21 cellular contexts compared by ENCODE assay signal in the genomic region with DNA sequence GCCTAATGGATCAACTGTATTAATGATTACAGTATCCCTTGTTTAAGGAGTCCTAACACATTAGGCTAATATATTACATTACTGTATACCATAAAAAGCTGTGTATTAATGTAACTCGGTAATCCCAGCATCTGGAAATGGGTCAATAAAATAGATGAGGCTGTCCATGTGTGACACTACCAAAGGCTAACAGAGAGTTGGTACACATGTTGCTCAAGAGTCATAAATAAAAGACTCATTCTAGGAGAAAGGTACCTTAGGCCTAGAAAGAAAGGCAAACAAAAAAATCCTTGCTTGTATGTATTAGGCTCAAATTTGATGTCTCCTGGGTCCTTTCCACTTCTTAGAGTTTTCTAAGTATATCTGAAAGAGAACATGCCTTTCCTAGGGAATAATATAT. TPM values are rescaled to one million over a fixed set of nuclear protein-coding genes. Genes with fewer than 3 reads are reported as not detected.
DNase-seq lines count a peak whose midpoint lies in the region; ATAC-seq, FAIRE-seq and TF ChIP-seq lines count a peak whose summit lies in the region.
"Had no signal": no experiment of that assay in that cellular context is flagged by ENCODE, and none has a peak within 500 bp of the region (broad histone marks: within the 10 kb centered on the region; RNA-seq: fewer than 3 reads in every experiment).

No MANE protein-coding gene starts in this region.

- peaks cover 10% of the 10 kb centered on the region; the same call in 1 of the 2 replicates for H4K20me1 ChIP-seq in Karpas-422 (ENCODE audit: insufficient read depth, low read depth, low read length)

- no peak overlapping the region for H3K4me3 ChIP-seq in right lobe of liver
- H3K4me3 ChIP-seq in upper lobe of right lung = no peak overlapping the region
- no peak overlapping the region for H3K4me3 ChIP-seq in Karpas-422 (ENCODE audit: low read length)
- H3K4me3 ChIP-seq: A549, GM23338 had no signal

- peak overlapping the region; percentile 42 for H3K27ac Mint-ChIP-seq in activated T-cell treated with anti-CD3 and anti-CD28 coated beads, Interleukin-2, amount 50 U/mL, for 72 hours
- H3K27ac Mint-ChIP-seq: GM23338, HFFc6 had no signal

- H3K27me3 ChIP-seq in right lobe of liver (no peaks in the 10 kb centered on the region), upper lobe of right lung (no peaks in the 10 kb centered on the region), Karpas-422 (ENCODE audit: low read length) (no peaks in the 10 kb centered on the region)

- no peak for DNase-seq in activated T-cell treated with anti-CD3 and anti-CD28 coated beads, Interleukin-2, amount 50 U/mL, for 72 hours
- DNase-seq in activated T-cell treated with anti-CD3 and anti-CD28 coated beads, Interleukin-2, amount 50 U/mL, for 1 hour = no peak
- DNase-seq in right lobe of liver (no peak), upper lobe of right lung (no peak), Karpas-422 (no peak), GOT3 (lab: John Stamatoyannopoulos, UW) (no peak)
- DNase-seq: AML-193; CD4-positive, alpha-beta memory T cell; DMS153; DMS79; GDM1; H7; HFFc6 had no signal

- no peaks in the 10 kb centered on the region for H3K9me2 ChIP-seq in Karpas-422 (replicated peaks; ENCODE audit: insufficient read depth, low read length)

- FAIRE-seq in islet of Langerhans (lab: Jason Lieb, UNC) = peak; percentile 36
- FAIRE-seq: GM12892, GM18507 had no signal

- no peaks in the 10 kb centered on the region for H3K9me3 ChIP-seq in right lobe of liver
- no peaks in the 10 kb centered on the region for H3K9me3 ChIP-seq in upper lobe of right lung
- H3K9me3 ChIP-seq in Karpas-422 (ENCODE audit: low read length) = no peaks in the 10 kb centered on the region
- H3K9me3 ChIP-seq: A549 had no signal

- no peak overlapping the region for H3K9ac ChIP-seq in Karpas-422 (ENCODE audit: low read length)

- H3K27ac ChIP-seq in right lobe of liver (no peak overlapping the region), upper lobe of right lung (no peak overlapping the region), Karpas-422 (ENCODE audit: low read length) (no peak overlapping the region)
- H3K27ac ChIP-seq: 22Rv1, A549, C4-2B had no signal

- H3K4me2 ChIP-seq in Karpas-422 (ENCODE audit: low read depth, low read length, poor library complexity, severe bottlenecking) = no peak overlapping the region
- H3K4me2 ChIP-seq: A549, GM23338 had no signal

- ATAC-seq in activated T-cell treated with anti-CD3 and anti-CD28 coated beads, Interleukin-2, amount 50 U/mL, for 72 hours (replicated peaks in 1 of 2) = no peak
- peak; percentile 59 to 85 (median 75) for ATAC-seq in right lobe of liver
- no peak for ATAC-seq in upper lobe of right lung
- ATAC-seq: A549, GM23338, HCT116 had no signal

- H3K4me1 ChIP-seq in right lobe of liver (peaks cover 0 to 8% (median 0%) of the 10 kb centered on the region in 4 donors), upper lobe of right lung (no peaks in the 10 kb centered on the region), Karpas-422 (ENCODE audit: low read length) (peaks cover 43% of the 10 kb centered on the region)

- intact Hi-C loops in right lobe of liver (cut with DNase I) = loop anchor here in 1 of 2 donors (5.0 kb wide), 1 partner anchor 171 kb away; no protein-coding TSS in a partner anchor
- intact Hi-C loops in upper lobe of right lung (cut with DNase I) = loop anchor here (5.0 kb wide), 1 partner anchor 106 kb away; no protein-coding TSS in a partner anchor

- peaks cover 2 to 24% of the 10 kb centered on the region in 2 donors for H3K36me3 Mint-ChIP-seq in activated T-cell treated with anti-CD3 and anti-CD28 coated beads, Interleukin-2, amount 50 U/mL, for 72 hours (ENCODE audit: insufficient read depth in 2 of 2)

- peaks cover 40% of the 10 kb centered on the region for H3K4me1 Mint-ChIP-seq in activated T-cell treated with anti-CD3 and anti-CD28 coated beads, Interleukin-2, amount 50 U/mL, for 72 hours (ENCODE audit: low read depth)

- H3K36me3 ChIP-seq in right lobe of liver (peaks cover 0 to 23% (median 7%) of the 10 kb centered on the region in 4 donors), upper lobe of right lung (peaks cover 51% of the 10 kb centered on the region), Karpas-422 (ENCODE audit: insufficient read depth, low read length) (peaks cover 35% of the 10 kb centered on the region; the same call in 1 of the 2 replicates)

- WGBS in right lobe of liver (ENCODE audit: insufficient coverage, low coverage, low lambda C conversion rate, missing lambda C conversion rate) = 17% methylated on average over 1 of the region's 1 CpG

- no peaks in the 10 kb centered on the region for H3K9me3 Mint-ChIP-seq in activated T-cell treated with anti-CD3 and anti-CD28 coated beads, Interleukin-2, amount 50 U/mL, for 72 hours
- H3K9me3 Mint-ChIP-seq: CD4-positive, alpha-beta memory T cell; GM23338; HFFc6 had no signal

- no peak overlapping the region for H2AFZ ChIP-seq in Karpas-422 (ENCODE audit: low read length)
- H2AFZ ChIP-seq: GM23338 had no signal

- peaks cover 77% of the 10 kb centered on the region for H3K79me2 ChIP-seq in Karpas-422 (ENCODE audit: low read length)

- H3K27me3 Mint-ChIP-seq in activated T-cell treated with anti-CD3 and anti-CD28 coated beads, Interleukin-2, amount 50 U/mL, for 72 hours (ENCODE audit: low read depth) = no peaks in the 10 kb centered on the region
- H3K27me3 Mint-ChIP-seq: CD4-positive, alpha-beta memory T cell had no signal

- no peak for TF ChIP-seq CTCF in right lobe of liver (IDR thresholded peaks at IDR 0.05)
- TF ChIP-seq CTCF in upper lobe of right lung (IDR thresholded peaks at IDR 0.05) = no peak

- TF ChIP-seq POLR2A in right lobe of liver (IDR thresholded peaks at IDR 0.05) = no peak

- no peak overlapping the region for H3K4me3 Mint-ChIP-seq in activated T-cell treated with anti-CD3 and anti-CD28 coated beads, Interleukin-2, amount 50 U/mL, for 72 hours
- H3K4me3 Mint-ChIP-seq: CD4-positive, alpha-beta memory T cell; GM23338; HFFc6 had no signal

RNA-seq across cellular contexts. Expression of gene MCMBP, which starts 14.6 kb away (rescaled TPM):
- 10 to 100 TPM; 90.8 to 99.2 TPM for total RNA-seq in activated T-cell treated with anti-CD3 and anti-CD28 coated beads, Interleukin-2, amount 50 U/mL, for 72 hours
- 10 to 100 TPM; 15.0 to 25.6 (median 19.5) TPM for total RNA-seq in right lobe of liver
- total RNA-seq in upper lobe of right lung = 54.7 TPM
- total RNA-seq in Karpas-422 (2014; rRNA removed; shearing (Covaris generic); ENCODE audit: low replicate concordance) = 25.8 and 38.2 TPM in 2 replicates

RNA-seq across cellular contexts. Expression of gene SEC23IP, which starts 34.5 kb away (rescaled TPM):
- 10 to 100 TPM; 47.8 to 57.9 TPM for total RNA-seq in activated T-cell treated with anti-CD3 and anti-CD28 coated beads, Interleukin-2, amount 50 U/mL, for 72 hours
- total RNA-seq in right lobe of liver = 10 to 100 TPM; 22.2 to 34.9 (median 29.2) TPM
- total RNA-seq in upper lobe of right lung = 58.6 TPM
- total RNA-seq in Karpas-422 (2014; rRNA removed; shearing (Covaris generic); ENCODE audit: low replicate concordance) = 32.0 and 33.2 TPM in 2 replicates

Comparison
In these comparisons a context has a peak if more than half of its experiments do, and no peak if none do; other contexts are left out.
1. ATAC-seq: peak in right lobe of liver (4 of 4); none in activated T-cell treated with anti-CD3 and anti-CD28 coated beads, Interleukin-2, amount 50 U/mL, for 72 hours (0 of 2) and upper lobe of right lung (single experiment).